Comparison of ENCODE assay signal across 9 cellular contexts in genomic region chr5:181160755-181161533, GRCh38. TPM values are rescaled to one million over a fixed set of nuclear protein-coding genes. Genes with fewer than 3 reads are reported as not detected.
A peak's percentile ranks its signal among the peaks of the same experiment; 100 is the strongest.
DNase-seq lines count a peak whose midpoint lies in the region; ATAC-seq and TF ChIP-seq lines count a peak whose summit lies in the region.
"Not testable (repeated sequence)": the region's sequence is repeated elsewhere in the genome, so short reads cannot be mapped to it uniquely, and the experiment has no call there.
"Had no signal": no experiment of that assay in that cellular context is flagged by ENCODE, and none has a peak within 500 bp of the region (broad histone marks: within the 10 kb centered on the region; RNA-seq: fewer than 3 reads in every experiment).

No MANE protein-coding gene starts in this region.

- peak overlapping the region; percentile 96 for H2AFZ ChIP-seq in Karpas-422 (ENCODE audit: low read length)

- not testable (repeated sequence) for H3K36me3 ChIP-seq in Karpas-422 (ENCODE audit: insufficient read depth, low read length); psoas muscle (ENCODE audit: insufficient read depth in 1 of 2, low read depth in 1 of 2)

- not testable (repeated sequence) for TF ChIP-seq CTCF in psoas muscle (IDR thresholded peaks at IDR 0.05)

- DNase-seq in 8988T (peak; percentile 46), G401 (ENCODE audit: low spot score) (peak; percentile 82), Karpas-422 (peak; percentile 75), activated T-cell treated with anti-CD3 and anti-CD28 coated beads for 24 hours (ENCODE audit: low read depth) (peak; percentile 43), cerebellar cortex (ENCODE audit: low spot score) (peak; percentile 81), hepatic stellate cell (ENCODE audit: low spot score) (peak; percentile 78), psoas muscle (peak; percentile 45 to 77)

- H3K27ac ChIP-seq in Karpas-422 (ENCODE audit: low read length) = peak overlapping the region; percentile 51; the same call in 1 of the 2 replicates
- not testable (repeated sequence) for H3K27ac ChIP-seq in psoas muscle

- TF ChIP-seq POLR2A in Raji (IDR thresholded peaks at IDR 0.05; ENCODE audit: insufficient read depth, low read depth, low read length) = peak; percentile 59

- not testable (repeated sequence) for H3K79me2 ChIP-seq in Karpas-422 (ENCODE audit: low read length)

- H3K9me3 ChIP-seq in Karpas-422 (ENCODE audit: low read length); psoas muscle: not testable (repeated sequence)

- peak; percentile 22 to 50 (median 46) for ATAC-seq in psoas muscle

- H3K4me1 ChIP-seq in Karpas-422 (ENCODE audit: low read length) = peaks cover 15% of the 10 kb centered on the region
- H3K4me1 ChIP-seq in psoas muscle = not testable (repeated sequence)

- intact Hi-C loops in psoas muscle (cut with DNase I) = not testable (repeated sequence)

- H3K27me3 ChIP-seq in Karpas-422 (ENCODE audit: low read length) = not testable (repeated sequence)
- H3K27me3 ChIP-seq in psoas muscle (ENCODE audit: insufficient read depth in 3 of 3, low read length in 2 of 3) = peaks cover 0 to 13% (median 4%) of the 10 kb centered on the region in 3 donors

- H3K4me2 ChIP-seq in Karpas-422 (ENCODE audit: low read depth, low read length, poor library complexity, severe bottlenecking) = peak overlapping the region; percentile 73

- peak overlapping the region; percentile 72 for H3K9ac ChIP-seq in Karpas-422 (ENCODE audit: low read length)

- in situ Hi-C loops in G401 (cut with HindIII; ENCODE audit: low sequenced_read_pairs) = not testable (repeated sequence)

- not testable (repeated sequence) for H4K20me1 ChIP-seq in Karpas-422 (ENCODE audit: insufficient read depth, low read depth, low read length)

- 10 to 18% (median 11%) methylated on average over 12 to 27 of the region's 48 CpGs for WGBS in psoas muscle, 3 donors

- H3K4me3 ChIP-seq in Karpas-422 (ENCODE audit: low read length) = peak overlapping the region; percentile 63
- H3K4me3 ChIP-seq in psoas muscle = not testable (repeated sequence)

- H3K9me2 ChIP-seq in Karpas-422 (replicated peaks; ENCODE audit: insufficient read depth, low read length) = not testable (repeated sequence)

RNA-seq across cellular contexts. Expression of gene OR2V2, which starts 13.6 kb away (rescaled TPM):
- total RNA-seq in G401 (2014; rRNA removed; shearing (Covaris generic)) = not detected in 2 replicates
- total RNA-seq in Karpas-422 (2014; rRNA removed; shearing (Covaris generic); ENCODE audit: low replicate concordance) = not detected in 2 replicates
- total RNA-seq in psoas muscle = not detected
- polyA plus RNA-seq in psoas muscle = not detected
- total RNA-seq: mucosa of descending colon had no signal

RNA-seq across cellular contexts. Expression of gene OR2V1, which starts 30.0 kb away (rescaled TPM):
- total RNA-seq in G401 (2014; rRNA removed; shearing (Covaris generic)) = not detected in 2 replicates
- total RNA-seq in Karpas-422 (2014; rRNA removed; shearing (Covaris generic); ENCODE audit: low replicate concordance) = not detected in 2 replicates
- total RNA-seq in psoas muscle = not detected
- not detected for polyA plus RNA-seq in psoas muscle
- total RNA-seq: mucosa of descending colon had no signal

RNA-seq across cellular contexts. Expression of gene TRIM7, which starts 44.1 kb away (rescaled TPM):
- 3.9 and 5.1 TPM in 2 replicates for total RNA-seq in G401 (2014; rRNA removed; shearing (Covaris generic))
- 2.0 TPM in 1 of 2 replicates, not detected in the other for total RNA-seq in Karpas-422 (2014; rRNA removed; shearing (Covaris generic); ENCODE audit: low replicate concordance)
- total RNA-seq in psoas muscle = 10 to 100 TPM; 18.5 to 42.6 (median 32.4) TPM
- polyA plus RNA-seq in psoas muscle = 10 to 100 TPM; 10.4 to 37.7 (median 21.2) TPM
